ENCODE assay signal across 9 cellular contexts in genomic region chr6:33771342-33772113, GRCh38.
A peak's percentile ranks its signal among the peaks of the same experiment; 100 is the strongest.
DNase-seq lines count a peak whose midpoint lies in the region; ATAC-seq lines count a peak whose summit lies in the region.
"Had no signal": no experiment of that assay in that cellular context is flagged by ENCODE, and none has a peak within 500 bp of the region (broad histone marks: within the 10 kb centered on the region; RNA-seq: fewer than 3 reads in every experiment).

No MANE protein-coding gene starts in this region.

- DNase-seq in NCI-H2081 (lab: John Stamatoyannopoulos, UW): peak; percentile 62 to 68
- DNase-seq in NCI-H2081 treated with DMSO at 0.1 percent for 48 hours (lab: John Stamatoyannopoulos, UW): no peak
- DNase-seq in NCI-H1694 treated with DMSO at 0.1 percent for 48 hours (lab: John Stamatoyannopoulos, UW): peak; percentile 63
- DNase-seq in activated CD4-positive, CD25-positive, alpha-beta regulatory T cell treated with anti-CD3 and anti-CD28 coated beads, Interleukin-2, amount 50 U/mL, for 16 hours (ENCODE audit: low read depth, low spot score): peak; percentile 28
- peak; percentile 86 for DNase-seq in cerebellar cortex (ENCODE audit: low spot score)
- DNase-seq in stimulated activated CD4-positive, alpha-beta T cell treated with anti-CD3 and anti-CD28 coated beads, Interleukin-15, amount 100 ng/mL, for 48 hours (ENCODE audit: low read depth in 2 of 2): peak; percentile 34 to 48
- DNase-seq: DND-41 had no signal

- peak overlapping the region; percentile 49 for H3K27ac ChIP-seq in layer of hippocampus (ENCODE audit: low read depth, low read length)

- no peaks in the 10 kb centered on the region for H3K27me3 ChIP-seq in layer of hippocampus (ENCODE audit: control insufficient read depth, insufficient read depth, low read length)

- ATAC-seq in GM19324 (IDR thresholded peaks at IDR 0.05; ENCODE audit: low FRiP score, unreplicated experiment): no peak
